In the genomic region with DNA sequence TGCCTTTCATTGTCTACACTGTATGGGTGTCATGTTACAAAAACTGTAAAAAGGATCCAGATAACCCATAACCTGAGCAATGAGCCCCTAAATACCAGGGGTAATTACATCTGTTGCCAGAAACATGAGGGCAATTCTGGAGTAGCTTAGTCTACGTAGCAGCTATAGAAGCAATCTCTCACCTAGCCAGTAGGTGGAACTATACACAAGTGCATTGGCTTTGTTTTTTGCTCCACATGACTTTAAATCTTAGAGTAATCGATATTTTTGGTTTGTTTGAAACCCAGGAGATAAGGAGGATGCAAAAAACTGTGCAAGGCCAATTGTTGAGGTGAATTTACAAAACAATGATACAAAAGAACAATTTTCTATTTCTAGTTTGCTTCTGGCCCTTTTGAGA, we compare ENCODE assay signal across 8 cellular contexts. TPM values are rescaled to one million over a fixed set of nuclear protein-coding genes. Genes with fewer than 3 reads are reported as not detected.
DNase-seq lines count a peak whose midpoint lies in the region; ATAC-seq and TF ChIP-seq lines count a peak whose summit lies in the region.

No MANE protein-coding gene starts in this region.

- TF ChIP-seq CTCF in OCI-LY3 (IDR thresholded peaks at IDR 0.05; ENCODE audit: low read depth, low read length) (peak; percentile 77), endothelial cell (IDR thresholded peaks at IDR 0.05; ENCODE audit: unreplicated experiment) (peak; percentile 35), osteoblast (IDR thresholded peaks at IDR 0.05; ENCODE audit: extremely low read depth, low read depth, low read length) (peak; percentile 76), omental fat pad (IDR thresholded peaks at IDR 0.05) (no peak)

- peaks cover 2% of the 10 kb centered on the region for H3K36me3 ChIP-seq in OCI-LY3 (replicated peaks; ENCODE audit: low read depth, low read length)
- no peaks in the 10 kb centered on the region for H3K36me3 ChIP-seq in osteoblast (ENCODE audit: insufficient read depth, low read length)

- H3K27me3 Mint-ChIP-seq in endothelial cell (ENCODE audit: unreplicated experiment) = no peaks in the 10 kb centered on the region

- ATAC-seq in HG02571 (IDR thresholded peaks at IDR 0.05; ENCODE audit: unreplicated experiment) (peak; percentile 50), omental fat pad (ENCODE audit: low FRiP score) (no peak)

- H4K20me1 ChIP-seq in OCI-LY3 (ENCODE audit: insufficient read depth, low read length) (no peaks in the 10 kb centered on the region), osteoblast (ENCODE audit: insufficient read depth, low read length) (no peaks in the 10 kb centered on the region)

- H3K9me3 Mint-ChIP-seq in endothelial cell (ENCODE audit: unreplicated experiment) = no peaks in the 10 kb centered on the region

- H3K4me3 ChIP-seq in OCI-LY3 (ENCODE audit: low read length) (no peak overlapping the region), osteoblast (ENCODE audit: insufficient read depth, low read length) (no peak overlapping the region)

- no peaks in the 10 kb centered on the region for H3K27me3 ChIP-seq in OCI-LY3 (ENCODE audit: low read depth, low read length)
- H3K27me3 ChIP-seq in osteoblast (ENCODE audit: insufficient read depth, low read length) = no peaks in the 10 kb centered on the region

- H3K4me2 ChIP-seq in OCI-LY3 (ENCODE audit: low read length) (0 out of 2 replicates have a peak overlapping the region, but pooled peaks have one; percentile 12), osteoblast (ENCODE audit: insufficient read depth, low read length) (no peak overlapping the region)

- H3K4me3 Mint-ChIP-seq in endothelial cell (ENCODE audit: unreplicated experiment) = no peak overlapping the region

- H3K4me1 ChIP-seq in OCI-LY3 (ENCODE audit: low read length) (peaks cover 31% of the 10 kb centered on the region), osteoblast (ENCODE audit: insufficient read depth, low read length) (peaks cover 11% of the 10 kb centered on the region)

- H3K4me1 Mint-ChIP-seq in endothelial cell (ENCODE audit: unreplicated experiment) = no peaks in the 10 kb centered on the region

- H3K79me2 ChIP-seq in OCI-LY3 (ENCODE audit: low read length) (no peaks in the 10 kb centered on the region; the same call in 1 of the 2 replicates), osteoblast (ENCODE audit: insufficient read depth, low read length) (no peaks in the 10 kb centered on the region)

- DNase-seq in SKM-1 treated with dmso at 0.1 percent for 144 hours (lab: John Stamatoyannopoulos, UW; ENCODE audit: unreplicated experiment) (peak; percentile 41), SKM-1 (lab: John Stamatoyannopoulos, UW; ENCODE audit: unreplicated experiment) (no peak), endothelial cell (ENCODE audit: low spot score) (peak; percentile 4), osteoblast (ENCODE audit: insufficient read length, low spot score, missing footprints) (no peak), OCI-M2 (lab: John Stamatoyannopoulos, UW; ENCODE audit: unreplicated experiment) (no peak), omental fat pad (ENCODE audit: low spot score) (no peak)

- no peak overlapping the region for H3K9ac ChIP-seq in OCI-LY3 (ENCODE audit: low read length)

- no peak overlapping the region for H3K27ac Mint-ChIP-seq in endothelial cell (ENCODE audit: unreplicated experiment)

- peaks cover 6% of the 10 kb centered on the region for H3K36me3 Mint-ChIP-seq in endothelial cell (ENCODE audit: low read depth, unreplicated experiment)

- H3K9me3 ChIP-seq in OCI-LY3 (ENCODE audit: insufficient read depth, low read length) (no peaks in the 10 kb centered on the region), osteoblast (ENCODE audit: low read depth, low read length) (no peaks in the 10 kb centered on the region)

- no peak overlapping the region for H3K27ac ChIP-seq in OCI-LY3 (ENCODE audit: low read length)
- H3K27ac ChIP-seq in osteoblast (ENCODE audit: low read depth, low read length) = no peak overlapping the region

- H2AFZ ChIP-seq in OCI-LY3 (ENCODE audit: low read depth, low read length) (no peak overlapping the region), osteoblast (ENCODE audit: low read length) (no peak overlapping the region)

RNA-seq across cellular contexts. Expression of gene GPR82, which starts 57.5 kb away (rescaled TPM):
- total RNA-seq in endothelial cell (ENCODE audit: unreplicated experiment) (not detected), osteoblast (not detected in 2 replicates), omental fat pad (1 to 10 TPM in 1 of 4 donors, under 1 TPM in 3; 0.09 to 3.5 (median 0.28) TPM)

Comparison
In these comparisons a context has a peak if more than half of its experiments do, and no peak if none do; other contexts are left out.
1. DNase-seq: peak in SKM-1 treated with dmso at 0.1 percent for 144 hours (single experiment) and endothelial cell (single experiment); none in SKM-1 (single experiment), osteoblast (single experiment), OCI-M2 (single experiment) and omental fat pad (single experiment).
2. CTCF ChIP-seq: peak in OCI-LY3 (single experiment), endothelial cell (single experiment) and osteoblast (single experiment); none in omental fat pad (0 of 3).